In the genomic region with DNA sequence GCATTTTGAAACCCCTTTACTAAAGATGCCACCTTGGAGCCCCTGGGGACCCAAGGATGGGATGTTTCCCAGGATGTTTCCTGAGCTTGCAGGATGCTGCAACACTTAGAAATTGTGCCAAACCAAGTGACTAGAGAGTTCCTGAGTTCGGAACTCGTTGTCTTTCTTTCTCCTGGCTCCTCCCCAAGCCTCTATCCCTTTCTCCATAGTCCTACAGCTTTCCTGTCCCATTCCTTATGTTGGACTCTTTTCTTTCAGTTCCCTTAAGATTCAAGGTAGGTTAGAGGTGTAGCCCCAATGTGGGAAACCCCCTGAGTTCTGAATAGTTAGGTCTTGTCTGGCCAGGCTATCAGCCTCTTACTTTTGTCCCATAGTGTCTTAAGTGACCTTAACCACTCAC, we compare ENCODE assay signal across 1 cellular context.
TF ChIP-seq lines count a peak whose summit lies in the region.

No MANE protein-coding gene starts in this region.

TF ChIP-seq in HEK293, 187 proteins besides CTCF, POLR2A, EP300 and RAD21:
- TF ChIP-seq ZNF747 (tag by site-specific recombination; IDR thresholded peaks at IDR 0.05) (no peak), ZNF560 (tag by site-specific recombination; IDR thresholded peaks at IDR 0.05; ENCODE audit: borderline replicate concordance) (no peak), ZBTB17 (tag by site-specific recombination; IDR thresholded peaks at IDR 0.05) (peak; percentile 85)
- TF ChIP-seq, protein P1, sequence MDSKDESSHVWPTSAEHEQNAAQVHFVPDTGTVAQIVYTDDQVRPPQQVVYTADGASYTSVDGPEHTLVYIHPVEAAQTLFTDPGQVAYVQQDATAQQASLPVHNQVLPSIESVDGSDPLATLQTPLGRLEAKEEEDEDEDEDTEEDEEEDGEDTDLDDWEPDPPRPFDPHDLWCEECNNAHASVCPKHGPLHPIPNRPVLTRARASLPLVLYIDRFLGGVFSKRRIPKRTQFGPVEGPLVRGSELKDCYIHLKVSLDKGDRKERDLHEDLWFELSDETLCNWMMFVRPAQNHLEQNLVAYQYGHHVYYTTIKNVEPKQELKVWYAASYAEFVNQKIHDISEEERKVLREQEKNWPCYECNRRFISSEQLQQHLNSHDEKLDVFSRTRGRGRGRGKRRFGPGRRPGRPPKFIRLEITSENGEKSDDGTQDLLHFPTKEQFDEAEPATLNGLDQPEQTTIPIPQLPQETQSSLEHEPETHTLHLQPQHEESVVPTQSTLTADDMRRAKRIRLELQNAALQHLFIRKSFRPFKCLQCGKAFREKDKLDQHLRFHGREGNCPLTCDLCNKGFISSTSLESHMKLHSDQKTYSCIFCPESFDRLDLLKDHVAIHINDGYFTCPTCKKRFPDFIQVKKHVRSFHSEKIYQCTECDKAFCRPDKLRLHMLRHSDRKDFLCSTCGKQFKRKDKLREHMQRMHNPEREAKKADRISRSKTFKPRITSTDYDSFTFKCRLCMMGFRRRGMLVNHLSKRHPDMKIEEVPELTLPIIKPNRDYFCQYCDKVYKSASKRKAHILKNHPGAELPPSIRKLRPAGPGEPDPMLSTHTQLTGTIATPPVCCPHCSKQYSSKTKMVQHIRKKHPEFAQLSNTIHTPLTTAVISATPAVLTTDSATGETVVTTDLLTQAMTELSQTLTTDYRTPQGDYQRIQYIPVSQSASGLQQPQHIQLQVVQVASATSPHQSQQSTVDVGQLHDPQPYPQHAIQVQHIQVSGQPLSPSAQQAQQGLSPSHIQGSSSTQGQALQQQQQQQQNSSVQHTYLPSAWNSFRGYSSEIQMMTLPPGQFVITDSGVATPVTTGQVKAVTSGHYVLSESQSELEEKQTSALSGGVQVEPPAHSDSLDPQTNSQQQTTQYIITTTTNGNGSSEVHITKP (tag by site-specific recombination; IDR thresholded peaks at IDR 0.05): peak; percentile 92
TF ChIP-seq in HEK293: peak in this region for 2.
